Comparison of ENCODE assay signal across 1 cellular context in the genomic region with DNA sequence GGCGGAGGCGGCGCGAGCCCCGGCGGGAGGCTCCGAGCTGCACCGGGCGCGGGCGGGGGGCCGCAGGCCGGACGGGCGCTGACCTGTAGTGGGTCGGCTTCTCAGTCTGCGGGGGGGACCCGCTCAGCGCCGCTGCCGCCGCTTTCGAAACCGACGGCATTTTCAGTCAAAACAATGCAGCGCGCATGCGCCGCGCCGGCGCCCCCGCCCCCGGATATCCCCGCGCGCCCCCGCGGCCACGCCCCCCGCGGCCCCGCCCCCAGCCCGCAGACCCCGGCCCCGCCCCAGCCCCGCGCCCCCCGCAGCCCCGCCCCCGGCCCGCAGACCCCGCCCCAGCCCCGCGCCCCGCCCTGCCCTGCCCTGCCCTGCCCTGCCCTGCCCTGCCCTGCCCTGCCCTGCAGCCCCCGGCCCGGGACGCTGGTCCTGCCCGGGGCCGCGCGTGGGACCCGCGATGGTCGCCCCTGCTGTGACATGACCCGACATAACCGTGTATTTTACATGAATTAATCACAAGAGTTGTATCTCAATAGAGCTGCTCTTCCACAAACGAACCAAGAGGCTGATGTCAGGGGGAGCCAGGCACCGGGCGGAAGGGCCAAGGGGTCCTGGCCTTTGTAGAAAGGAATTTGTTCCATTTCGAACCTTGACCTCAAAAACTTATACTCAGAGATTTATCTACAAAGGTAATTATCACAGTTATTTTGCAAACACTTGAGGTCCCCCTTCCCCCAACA.
TF ChIP-seq lines count a peak whose summit lies in the region.

UNKL (minus strand) TSS at position 173 of the 734 bp plus-strand sequence; CDS start at position 160, 13 bp downstream.

TF ChIP-seq in liver, 16 proteins besides CTCF, POLR2A, EP300 and RAD21 (continued from another document):
- TF ChIP-seq, protein P1, sequence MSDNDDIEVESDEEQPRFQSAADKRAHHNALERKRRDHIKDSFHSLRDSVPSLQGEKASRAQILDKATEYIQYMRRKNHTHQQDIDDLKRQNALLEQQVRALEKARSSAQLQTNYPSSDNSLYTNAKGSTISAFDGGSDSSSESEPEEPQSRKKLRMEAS (IDR thresholded peaks at IDR 0.05): no peak
- no peak for TF ChIP-seq GABPA (IDR thresholded peaks at IDR 0.05 in 1 of 2, conservative IDR thresholded peaks at IDR 0.05 in 1 of 2)
